In the genomic region with DNA sequence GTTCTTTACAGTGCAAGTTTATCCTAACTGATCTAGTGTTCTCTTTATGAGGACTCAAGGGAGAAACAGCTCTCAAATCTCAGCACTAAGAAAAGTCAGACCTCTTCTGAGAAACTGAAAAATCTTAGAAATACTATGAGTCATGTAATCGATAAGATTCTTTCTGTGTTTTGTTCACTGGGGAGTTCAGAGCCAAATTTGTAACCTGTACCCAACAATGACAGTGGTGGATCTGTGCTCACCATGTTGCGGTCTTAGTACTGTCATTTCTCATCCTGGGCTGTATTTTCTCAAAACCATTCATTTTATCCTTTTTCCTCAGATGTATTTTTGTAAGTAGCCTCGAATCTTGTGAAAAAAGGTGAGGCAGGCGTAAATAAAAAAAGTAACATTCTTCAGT, we compare ENCODE assay signal across 8 cellular contexts.
"Had no signal": no experiment of that assay in that cellular context is flagged by ENCODE, and none has a peak within 500 bp of the region (broad histone marks: within the 10 kb centered on the region; RNA-seq: fewer than 3 reads in every experiment).

No MANE protein-coding gene starts in this region.

- H3K36me3 ChIP-seq: HAP-1 had no signal

- DNase-seq: H7, HFFc6 had no signal

- H3K4me3 ChIP-seq: GM23338, HAP-1 had no signal

- H3K9me3 ChIP-seq: HAP-1 had no signal

- ATAC-seq: GM23338, HCT116, HepG2 had no signal

- H3K4me1 ChIP-seq: HAP-1 had no signal

- H3K27ac ChIP-seq: HL-60 had no signal

- FAIRE-seq: H1, HepG2 had no signal

- H3K4me2 ChIP-seq: GM23338 had no signal
